In the genomic region with DNA sequence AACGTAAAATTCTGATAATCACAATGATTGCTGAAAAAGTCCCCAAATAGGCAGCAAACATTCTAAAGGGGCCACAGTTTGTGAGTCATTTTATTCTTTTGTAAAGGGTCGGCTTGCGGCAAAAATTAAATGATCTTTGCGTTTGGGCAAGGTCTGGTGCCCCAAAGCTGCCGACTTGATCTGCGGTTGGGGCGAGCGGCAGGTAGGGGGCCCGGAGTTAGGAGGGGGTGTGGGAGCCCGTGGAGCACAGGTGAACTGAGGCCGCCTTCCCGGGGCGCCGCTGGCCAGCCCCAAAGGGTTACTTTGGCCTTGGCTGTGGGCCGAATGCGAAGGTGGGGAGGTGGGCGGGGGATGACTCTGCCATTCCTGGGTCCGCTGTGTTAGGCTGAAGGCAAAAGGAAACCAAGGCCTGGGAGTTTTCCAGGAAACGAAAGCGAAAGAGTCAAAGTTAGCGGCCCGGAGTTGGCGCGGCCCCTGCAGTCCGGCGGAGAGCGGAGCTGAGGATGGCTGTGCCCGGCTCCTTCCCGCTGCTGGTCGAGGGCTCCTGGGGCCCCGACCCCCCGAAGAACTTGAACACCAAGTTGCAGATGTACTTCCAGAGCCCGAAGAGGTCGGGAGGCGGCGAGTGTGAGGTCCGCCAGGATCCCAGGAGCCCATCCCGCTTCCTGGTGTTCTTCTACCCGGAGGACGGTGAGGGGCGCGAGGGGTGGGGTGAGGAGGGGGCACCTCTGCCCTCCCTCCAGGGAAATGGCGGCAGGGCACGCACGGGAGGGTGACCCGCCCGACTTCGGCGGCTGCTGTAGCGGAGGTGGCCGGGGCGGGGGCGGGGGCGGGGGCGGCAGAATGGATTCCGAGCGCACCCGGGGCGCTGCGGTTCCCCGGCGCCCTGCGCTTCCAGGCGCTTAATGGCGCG, we compare ENCODE assay signal across 8 cellular contexts. TPM values are rescaled to one million over a fixed set of nuclear protein-coding genes. Genes with fewer than 3 reads are reported as not detected.
A peak's percentile ranks its signal among the peaks of the same experiment; 100 is the strongest.
DNase-seq lines count a peak whose midpoint lies in the region; ATAC-seq and TF ChIP-seq lines count a peak whose summit lies in the region.

A gene with protein sequence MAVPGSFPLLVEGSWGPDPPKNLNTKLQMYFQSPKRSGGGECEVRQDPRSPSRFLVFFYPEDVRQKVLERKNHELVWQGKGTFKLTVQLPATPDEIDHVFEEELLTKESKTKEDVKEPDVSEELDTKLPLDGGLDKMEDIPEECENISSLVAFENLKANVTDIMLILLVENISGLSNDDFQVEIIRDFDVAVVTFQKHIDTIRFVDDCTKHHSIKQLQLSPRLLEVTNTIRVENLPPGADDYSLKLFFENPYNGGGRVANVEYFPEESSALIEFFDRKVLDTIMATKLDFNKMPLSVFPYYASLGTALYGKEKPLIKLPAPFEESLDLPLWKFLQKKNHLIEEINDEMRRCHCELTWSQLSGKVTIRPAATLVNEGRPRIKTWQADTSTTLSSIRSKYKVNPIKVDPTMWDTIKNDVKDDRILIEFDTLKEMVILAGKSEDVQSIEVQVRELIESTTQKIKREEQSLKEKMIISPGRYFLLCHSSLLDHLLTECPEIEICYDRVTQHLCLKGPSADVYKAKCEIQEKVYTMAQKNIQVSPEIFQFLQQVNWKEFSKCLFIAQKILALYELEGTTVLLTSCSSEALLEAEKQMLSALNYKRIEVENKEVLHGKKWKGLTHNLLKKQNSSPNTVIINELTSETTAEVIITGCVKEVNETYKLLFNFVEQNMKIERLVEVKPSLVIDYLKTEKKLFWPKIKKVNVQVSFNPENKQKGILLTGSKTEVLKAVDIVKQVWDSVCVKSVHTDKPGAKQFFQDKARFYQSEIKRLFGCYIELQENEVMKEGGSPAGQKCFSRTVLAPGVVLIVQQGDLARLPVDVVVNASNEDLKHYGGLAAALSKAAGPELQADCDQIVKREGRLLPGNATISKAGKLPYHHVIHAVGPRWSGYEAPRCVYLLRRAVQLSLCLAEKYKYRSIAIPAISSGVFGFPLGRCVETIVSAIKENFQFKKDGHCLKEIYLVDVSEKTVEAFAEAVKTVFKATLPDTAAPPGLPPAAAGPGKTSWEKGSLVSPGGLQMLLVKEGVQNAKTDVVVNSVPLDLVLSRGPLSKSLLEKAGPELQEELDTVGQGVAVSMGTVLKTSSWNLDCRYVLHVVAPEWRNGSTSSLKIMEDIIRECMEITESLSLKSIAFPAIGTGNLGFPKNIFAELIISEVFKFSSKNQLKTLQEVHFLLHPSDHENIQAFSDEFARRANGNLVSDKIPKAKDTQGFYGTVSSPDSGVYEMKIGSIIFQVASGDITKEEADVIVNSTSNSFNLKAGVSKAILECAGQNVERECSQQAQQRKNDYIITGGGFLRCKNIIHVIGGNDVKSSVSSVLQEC (N-terminal part only) (plus strand): TSS at position 459 of the 913 bp plus-strand sequence. CDS start 45 bp downstream, at position 504.

- peak within 1 kb of the TSS; percentile 97 for H3K27ac Mint-ChIP-seq in activated CD8-positive, alpha-beta T cell treated with anti-CD3 and anti-CD28 coated beads for 36 hours

- H3K4me3 Mint-ChIP-seq in activated CD8-positive, alpha-beta T cell treated with anti-CD3 and anti-CD28 coated beads for 36 hours: peak within 1 kb of the TSS; percentile 97

- H3K4me1 Mint-ChIP-seq in activated CD8-positive, alpha-beta T cell treated with anti-CD3 and anti-CD28 coated beads for 36 hours (ENCODE audit: low read depth): peaks cover 51% of the 10 kb centered on the region

- POLR2A ChIA-PET in activated CD8-positive, alpha-beta T cell treated with anti-CD3 and anti-CD28 coated beads for 36 hours (lab: Charles Lee): interaction anchor here (0.6 to 3.2 kb wide), 8 partner anchors 11 to 297 kb away, joined by 3 to 32 read pairs (median 3); a partner anchor contains a TSS

- peaks cover 0 to 5% of the 10 kb centered on the region in 2 donors for H3K36me3 ChIP-seq in duodenal mucosa (ENCODE audit: control insufficient read depth in 1 of 2, insufficient read depth in 2 of 2, low read length in 2 of 2)

- H3K27me3 ChIP-seq in duodenal mucosa (ENCODE audit: control insufficient read depth in 1 of 2, insufficient read depth in 2 of 2, low read length in 2 of 2): no peaks in the 10 kb centered on the region

- no peak for TF ChIP-seq CTCF in activated CD8-positive, alpha-beta T cell treated with anti-CD3 and anti-CD28 coated beads for 36 hours (IDR thresholded peaks at IDR 0.05)
- no peak for TF ChIP-seq CTCF in lower leg skin (IDR thresholded peaks at IDR 0.05)

- H3K4me3 ChIP-seq in duodenal mucosa (ENCODE audit: low read depth in 1 of 2, low read length in 2 of 2) (peak within 1 kb of the TSS; percentile 85 to 96), lower leg skin (ENCODE audit: low read depth, poor library complexity, severe bottlenecking) (peak within 1 kb of the TSS; percentile 88)

- no peaks in the 10 kb centered on the region for H3K9me3 ChIP-seq in duodenal mucosa (ENCODE audit: control insufficient read depth in 1 of 2, low read length in 2 of 2)

- H3K27me3 Mint-ChIP-seq in activated CD8-positive, alpha-beta T cell treated with anti-CD3 and anti-CD28 coated beads for 36 hours: no peaks in the 10 kb centered on the region

- intact Hi-C loops in activated CD8-positive, alpha-beta T cell treated with anti-CD3 and anti-CD28 coated beads for 36 hours (cut with micrococcal nuclease): loop anchor here (10.0 kb wide), 1 partner anchor 266 kb away; a partner anchor contains a TSS
- intact Hi-C loops in lower leg skin (cut with DNase I; ENCODE audit: low total_unique reads): loop anchor here (10.0 kb wide), 1 partner anchor 276 kb away; no protein-coding TSS in a partner anchor

- H3K36me3 Mint-ChIP-seq in activated CD8-positive, alpha-beta T cell treated with anti-CD3 and anti-CD28 coated beads for 36 hours (ENCODE audit: low read depth): peaks cover 21% of the 10 kb centered on the region

- DNase-seq in GM04504 (ENCODE audit: low read depth): peak; percentile 57
- DNase-seq in NCI-H345 treated with DMSO at 0.1 percent for 48 hours (lab: John Stamatoyannopoulos, UW; ENCODE audit: unreplicated experiment): peak; percentile 7
- DNase-seq in activated CD8-positive, alpha-beta T cell treated with anti-CD3 and anti-CD28 coated beads for 36 hours: peak; percentile 76
- peak; percentile 51 to 93 for DNase-seq in lower leg skin (ENCODE audit: low spot score in 2 of 2)
- peak; percentile 39 to 56 for DNase-seq in stimulated activated CD4-positive, alpha-beta T cell treated with anti-CD3 and anti-CD28 coated beads, Interleukin-4, amount 100 ng/mL, for 48 hours (ENCODE audit: low read depth in 2 of 2)
- no peak for DNase-seq in D341Med (ENCODE audit: low spot score)

- H3K4me1 ChIP-seq in duodenal mucosa (ENCODE audit: control insufficient read depth in 1 of 2, insufficient read depth in 2 of 2, low read length in 2 of 2): peaks cover 28 to 33% of the 10 kb centered on the region in 2 donors

- CTCF ChIA-PET in activated CD8-positive, alpha-beta T cell treated with anti-CD3 and anti-CD28 coated beads for 36 hours (lab: Charles Lee): interaction anchor here (1.0 to 7.0 kb wide), 11 partner anchors 11 to 304 kb away, joined by 3 to 244 read pairs (median 10); a partner anchor contains a TSS

- no peaks in the 10 kb centered on the region for H3K9me3 Mint-ChIP-seq in activated CD8-positive, alpha-beta T cell treated with anti-CD3 and anti-CD28 coated beads for 36 hours

- peak within 1 kb of the TSS; percentile 86 to 91 for H3K9ac ChIP-seq in duodenal mucosa (ENCODE audit: low read depth in 1 of 2, low read length in 2 of 2)

- peak; percentile 48 for ATAC-seq in HG02610 (IDR thresholded peaks at IDR 0.05; ENCODE audit: unreplicated experiment)
- ATAC-seq in activated CD8-positive, alpha-beta T cell treated with anti-CD3 and anti-CD28 coated beads for 36 hours: peak; percentile 70

- peak within 1 kb of the TSS; percentile 89 for H3K27ac ChIP-seq in duodenal mucosa (ENCODE audit: low read depth, low read length)

- no peak for TF ChIP-seq POLR2A in lower leg skin (IDR thresholded peaks at IDR 0.05)

- WGBS in lower leg skin, 2 donors: 0 to 1% methylated on average over 36 to 60 of the region's 66 CpGs

RNA-seq across cellular contexts. Expression of the gene that starts here (rescaled TPM):
- total RNA-seq in activated CD8-positive, alpha-beta T cell treated with anti-CD3 and anti-CD28 coated beads for 36 hours: 10 to 100 TPM; 53.1 to 53.3 TPM
- total RNA-seq in lower leg skin: 10 to 100 TPM in 2 of 4 donors, 1 to 10 TPM in 2; 4.9 to 14.5 (median 9.4) TPM
